9 cellular contexts compared by ENCODE assay signal in the genomic region with DNA sequence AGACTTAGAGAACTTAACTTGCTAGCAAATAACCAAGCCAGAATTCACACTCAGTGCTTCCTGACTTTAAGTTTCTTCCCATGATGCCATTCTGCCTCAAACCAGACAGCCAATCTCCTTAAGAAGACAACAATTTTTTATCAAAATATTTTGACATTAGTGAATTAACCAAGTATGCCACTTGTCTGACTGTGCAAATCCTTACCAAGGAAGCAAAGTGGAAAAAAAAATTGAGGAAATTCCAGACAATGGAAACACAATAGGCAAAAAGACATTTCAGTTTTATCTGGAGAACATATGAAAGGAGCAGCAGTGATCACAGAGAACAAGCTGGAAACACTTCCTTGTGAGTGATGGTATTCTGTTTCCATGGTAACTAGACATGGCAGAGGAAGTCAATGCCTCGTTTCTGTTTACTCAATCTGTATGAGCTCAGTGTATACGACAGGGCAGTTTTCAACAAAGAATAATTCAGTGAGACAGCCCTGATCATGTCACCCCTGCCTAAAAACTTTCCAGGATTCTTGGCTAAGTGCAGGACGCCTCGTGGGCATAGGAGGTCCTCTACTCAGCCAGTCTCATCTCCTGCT.
DNase-seq lines count a peak whose midpoint lies in the region; ATAC-seq and FAIRE-seq lines count a peak whose summit lies in the region.
"Had no signal": no experiment of that assay in that cellular context is flagged by ENCODE, and none has a peak within 500 bp of the region (broad histone marks: within the 10 kb centered on the region; RNA-seq: fewer than 3 reads in every experiment).

No MANE protein-coding gene starts in this region.

- no peaks in the 10 kb centered on the region for H3K9me3 ChIP-seq in CD4-positive, alpha-beta memory T cell (ENCODE audit: control insufficient read depth in 1 of 2, low read length in 2 of 2)
- H3K9me3 ChIP-seq: prostate gland had no signal

- H3K36me3 ChIP-seq in CD4-positive, alpha-beta memory T cell (ENCODE audit: insufficient read depth, low read length): no peaks in the 10 kb centered on the region
- H3K36me3 ChIP-seq: prostate gland had no signal

- no peaks in the 10 kb centered on the region for H3K4me1 ChIP-seq in CD4-positive, alpha-beta memory T cell (ENCODE audit: insufficient read depth, low read length)
- H3K4me1 ChIP-seq: prostate gland had no signal

- H3K36me3 Mint-ChIP-seq in CD4-positive, alpha-beta memory T cell: no peaks in the 10 kb centered on the region

- peak; percentile 98 for DNase-seq in DMS53 (lab: John Stamatoyannopoulos, UW)
- DNase-seq in MV-4-11 (lab: John Stamatoyannopoulos, UW): peak; percentile 71
- peak; percentile 16 for DNase-seq in SK-N-DZ (ENCODE audit: low spot score)
- peak; percentile 74 for DNase-seq in kidney tubule cell (ENCODE audit: low spot score)
- DNase-seq in GM19239 (ENCODE audit: insufficient read length, low spot score): no peak
- DNase-seq in CD4-positive, alpha-beta memory T cell: no peak
- no peak for DNase-seq in stimulated activated CD4-positive, alpha-beta T cell treated with anti-CD3 and anti-CD28 coated beads, Interleukin-4, amount 100 ng/mL, for 4 hours

- H3K4me1 Mint-ChIP-seq in CD4-positive, alpha-beta memory T cell: no peaks in the 10 kb centered on the region

- H3K9me3 Mint-ChIP-seq in CD4-positive, alpha-beta memory T cell: peaks cover 0 to 3% (median 0%) of the 10 kb centered on the region in 8 donors

- no peak overlapping the region for H3K27ac Mint-ChIP-seq in CD4-positive, alpha-beta memory T cell

- no peak overlapping the region for H3K4me3 Mint-ChIP-seq in CD4-positive, alpha-beta memory T cell

- FAIRE-seq in GM19239 (lab: Jason Lieb, UNC): no peak

- no peak for ATAC-seq in HG03159 (IDR thresholded peaks at IDR 0.05; ENCODE audit: unreplicated experiment)

- POLR2A ChIA-PET in CD4-positive, alpha-beta memory T cell (lab: Charles Lee; ENCODE audit: partially characterized antibody): no interaction called here

- CTCF ChIA-PET in CD4-positive, alpha-beta memory T cell (lab: Charles Lee; ENCODE audit: partially characterized antibody): no interaction called here

- H3K27me3 ChIP-seq in CD4-positive, alpha-beta memory T cell (ENCODE audit: insufficient read depth, low read length): no peaks in the 10 kb centered on the region

- H3K27ac ChIP-seq in CD4-positive, alpha-beta memory T cell (ENCODE audit: low read depth, low read length): no peak overlapping the region
- H3K27ac ChIP-seq: prostate gland had no signal

- H3K4me3 ChIP-seq in CD4-positive, alpha-beta memory T cell (ENCODE audit: low read length in 2 of 2): no peak overlapping the region
- H3K4me3 ChIP-seq: prostate gland had no signal

- H3K27me3 Mint-ChIP-seq in CD4-positive, alpha-beta memory T cell: peaks cover 0 to 10% of the 10 kb centered on the region in 2 donors

- intact Hi-C loops in CD4-positive, alpha-beta memory T cell (cut with micrococcal nuclease): no loop called here

Comparison
In these comparisons a context has a peak if more than half of its experiments do, and no peak if none do; other contexts are left out.
1. DNase-seq: peak in DMS53 (single experiment), MV-4-11 (single experiment), SK-N-DZ (single experiment) and kidney tubule cell (single experiment); none in GM19239 (single experiment), CD4-positive, alpha-beta memory T cell (0 of 5) and stimulated activated CD4-positive, alpha-beta T cell treated with anti-CD3 and anti-CD28 coated beads, Interleukin-4, amount 100 ng/mL, for 4 hours (0 of 2).